24 cellular contexts compared by ENCODE assay signal in the genomic region with DNA sequence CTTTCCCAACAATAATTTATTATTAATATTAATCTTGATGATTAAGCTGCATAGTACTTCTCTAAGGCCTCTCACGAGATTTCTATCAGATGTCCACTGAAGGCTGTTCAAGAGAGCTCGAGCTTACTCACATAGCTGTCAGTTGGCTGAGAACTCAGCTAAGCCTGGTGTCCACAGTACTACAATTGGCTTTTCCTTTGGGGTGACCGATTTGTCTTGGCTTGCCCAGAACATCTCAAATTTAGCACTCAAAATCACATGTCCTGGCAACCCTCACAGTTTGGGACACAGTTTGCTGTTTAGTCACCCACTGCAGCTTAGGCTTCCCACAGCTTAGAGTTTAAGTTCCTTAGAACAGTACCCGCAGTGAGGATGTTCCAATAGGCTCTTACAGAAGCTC.
"Had no signal": no experiment of that assay in that cellular context is flagged by ENCODE, and none has a peak within 500 bp of the region (broad histone marks: within the 10 kb centered on the region; RNA-seq: fewer than 3 reads in every experiment).

No MANE protein-coding gene starts in this region.

- DNase-seq: activated CD4-positive, alpha-beta T cell treated with anti-CD3 and anti-CD28 coated beads for 4 hours; activated CD4-positive, alpha-beta T cell treated with anti-CD3 and anti-CD28 coated beads, Interleukin-2, amount 50 U/mL, for 48 hours; activated CD4-positive, CD25-positive, alpha-beta regulatory T cell; activated effector memory CD4-positive, alpha-beta T cell treated with Interleukin-2 at 50 U/mL for 16 hours; activated naive CD4-positive, alpha-beta T cell treated with anti-CD3 and anti-CD28 coated beads for 36 hours; activated T-cell treated with anti-CD3 and anti-CD28 coated beads, Interleukin-2, amount 50 U/mL, for 72 hours; amygdala; caudate nucleus; dermis blood vessel endothelial cell; effector memory CD4-positive, alpha-beta T cell; heart right ventricle; islet precursor cell; left cardiac atrium; naive thymus-derived CD4-positive, alpha-beta T cell; occipital lobe; posterior cingulate gyrus; right lobe of liver; small intestine; stimulated activated CD4-positive, alpha-beta T cell treated with anti-CD3 and anti-CD28 coated beads, Interleukin-15, amount 100 ng/mL, for 24 hours; stomach; T-helper 17 cell; trophoblast cell; uterus had no signal

- ATAC-seq: activated T-cell treated with anti-CD3 and anti-CD28 coated beads, Interleukin-2, amount 50 U/mL, for 72 hours; left cardiac atrium; naive thymus-derived CD4-positive, alpha-beta T cell; right lobe of liver; stimulated activated memory B cell treated with anti-CD40 and anti-IgM and Interleukin-4, amounts not matched to agents 10 μg/mL and 1 μg/mL and 100 μg/mL, for 72 hours; T-helper 17 cell had no signal
